9 cellular contexts compared by ENCODE assay signal in the genomic region with DNA sequence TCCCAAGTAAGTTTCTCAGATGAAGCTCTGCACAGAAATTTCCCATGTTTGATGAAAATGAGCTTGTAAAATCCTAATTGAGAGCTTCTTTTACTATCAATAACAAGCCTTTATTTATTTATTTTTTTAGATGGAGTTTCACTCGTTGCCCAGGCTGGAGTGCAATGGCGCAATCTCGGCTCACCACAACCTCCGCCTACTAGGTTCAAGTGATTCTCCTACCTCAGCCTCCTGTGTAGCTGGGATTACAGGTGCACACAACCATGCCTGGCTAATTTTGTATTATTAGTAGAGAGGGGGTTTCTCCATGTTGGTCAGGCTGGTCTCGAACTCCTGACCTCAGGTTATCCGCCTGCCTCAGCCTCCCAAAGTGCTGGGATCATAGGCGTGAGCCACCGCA. TPM values are rescaled to one million over a fixed set of nuclear protein-coding genes. Genes with fewer than 3 reads are reported as not detected.
"Had no signal": no experiment of that assay in that cellular context is flagged by ENCODE, and none has a peak within 500 bp of the region (broad histone marks: within the 10 kb centered on the region; RNA-seq: fewer than 3 reads in every experiment).

No MANE protein-coding gene starts in this region.

RNA-seq across cellular contexts. Expression of a gene that starts 20.6 kb away (rescaled TPM):
- total RNA-seq: LHCN-M2, MCF 10A, NCI-H460, OCI-LY7, Right ventricle myocardium inferior, RPMI7951 had no signal

RNA-seq across cellular contexts. Expression of a gene that starts 24.1 kb away (rescaled TPM):
- total RNA-seq: LHCN-M2, MCF 10A, NCI-H460, OCI-LY7, PC-9, Right ventricle myocardium inferior, RPMI7951, SJCRH30, SK-MEL-5 had no signal
